ENCODE assay signal across 8 cellular contexts in genomic region chr16:29193634-29194033, GRCh38.
DNase-seq lines count a peak whose midpoint lies in the region; ATAC-seq, FAIRE-seq and TF ChIP-seq lines count a peak whose summit lies in the region.
"Not testable (repeated sequence)": the region's sequence is repeated elsewhere in the genome, so short reads cannot be mapped to it uniquely, and the experiment has no call there.

No MANE protein-coding gene starts in this region.

- H3K14ac ChIP-seq in H9 (ENCODE audit: insufficient read depth, low read length) = not testable (repeated sequence)

- H2BK120ac ChIP-seq in H9 (ENCODE audit: low read depth, low read length, poor library complexity, severe bottlenecking) = not testable (repeated sequence)

- not testable (repeated sequence) for H3K4me1 Mint-ChIP-seq in H9
- H3K4me1 Mint-ChIP-seq in brain = peaks cover 39% of the 10 kb centered on the region
- peaks cover 13% of the 10 kb centered on the region for H3K4me1 Mint-ChIP-seq in glutamatergic neuron (ENCODE audit: low read depth, unreplicated experiment)

- H3K27ac ChIP-seq in H9 (ENCODE audit: insufficient read length, low read depth, low read length); kidney (ENCODE audit: low read depth in 2 of 2, low read length in 2 of 2); spleen: not testable (repeated sequence)

- not testable (repeated sequence) for H2BK15ac ChIP-seq in H9 (ENCODE audit: low read depth, low read length)

- not testable (repeated sequence) for ATAC-seq in omental fat pad (ENCODE audit: low FRiP score)

- not testable (repeated sequence) for H2AK5ac ChIP-seq in H9 (ENCODE audit: insufficient read length, low read length)

- not testable (repeated sequence) for H2BK5ac ChIP-seq in H9 (ENCODE audit: insufficient read length, low read length)

- WGBS in H9 (ENCODE audit: extremely low coverage, insufficient read length, low lambda C conversion rate) = no CpG with 5 or more reads among the region's 13 CpGs
- WGBS in spleen, 5 donors = 89 to 95% (median 90%) methylated on average over 12 to 13 of the region's 13 CpGs

- not testable (repeated sequence) for H4K5ac ChIP-seq in H9 (ENCODE audit: insufficient read length, low read depth, low read length)

- peak; percentile 12 for DNase-seq in H9
- peak; percentile 13 for DNase-seq in activated T-cell treated with anti-CD3 and anti-CD28 coated beads, Interleukin-2, amount 50 U/mL, for 1 hour
- DNase-seq in glutamatergic neuron = not testable (repeated sequence)
- DNase-seq in kidney = peak; percentile 58
- peak; percentile 16 for DNase-seq in omental fat pad (ENCODE audit: low spot score)
- peak; percentile 32 for DNase-seq in spleen
- peak; percentile 36 for DNase-seq in ureter (ENCODE audit: low spot score)

- H3K4me3 ChIP-seq in kidney (ENCODE audit: low read length in 2 of 2); spleen: not testable (repeated sequence)

- not testable (repeated sequence) for H3K18ac ChIP-seq in H9 (ENCODE audit: insufficient read length, low read depth, low read length)

- not testable (repeated sequence) for H3K79me1 ChIP-seq in H9 (ENCODE audit: insufficient read depth, low read depth, low read length, poor library complexity, severe bottlenecking)

- not testable (repeated sequence) for H3K4me2 ChIP-seq in H9 (ENCODE audit: insufficient read depth, insufficient read length, low read length)

- H2AFZ ChIP-seq in H9 (ENCODE audit: low read length) = not testable (repeated sequence)

- intact Hi-C loops in kidney (cut with DNase I); spleen (cut with DNase I; ENCODE audit: low total_unique reads): not testable (repeated sequence)

- not testable (repeated sequence) for H3K4me3 Mint-ChIP-seq in H9; brain; glutamatergic neuron (ENCODE audit: unreplicated experiment)

- FAIRE-seq in kidney (lab: Jason Lieb, UNC) = not testable (repeated sequence)

- not testable (repeated sequence) for H3K23ac ChIP-seq in H9 (ENCODE audit: insufficient read length, low read depth, low read length)

- not testable (repeated sequence) for H3K9ac ChIP-seq in H9 (ENCODE audit: extremely low read depth, insufficient read length, low read length); kidney (ENCODE audit: low read length in 2 of 2)

- not testable (repeated sequence) for H3K56ac ChIP-seq in H9 (ENCODE audit: insufficient read length, low read depth, low read length)

- H4K91ac ChIP-seq in H9 (ENCODE audit: insufficient read length, low read depth, low read length) = not testable (repeated sequence)

- H4K8ac ChIP-seq in H9 (replicated peaks; ENCODE audit: insufficient read length, low read depth, low read length) = not testable (repeated sequence)

- not testable (repeated sequence) for H3T11ph ChIP-seq in H9 (ENCODE audit: low read length)

- H3K27me3 ChIP-seq in H9 (ENCODE audit: insufficient read depth, low read length); spleen (replicated peaks in 1 of 7): not testable (repeated sequence)

- not testable (repeated sequence) for H2BK12ac ChIP-seq in H9 (ENCODE audit: insufficient read length, low read depth, low read length)

- not testable (repeated sequence) for H3K4ac ChIP-seq in H9 (ENCODE audit: low read depth, low read length)

- not testable (repeated sequence) for H3K9me3 ChIP-seq in H9 (ENCODE audit: control insufficient read depth, low read depth, low read length); kidney (ENCODE audit: control insufficient read depth in 1 of 2, low read length in 2 of 2); spleen

- H3K27me3 Mint-ChIP-seq in H9 (ENCODE audit: low read depth); glutamatergic neuron (ENCODE audit: unreplicated experiment): not testable (repeated sequence)
- peaks cover 17% of the 10 kb centered on the region for H3K27me3 Mint-ChIP-seq in brain

- H3K9me3 Mint-ChIP-seq in H9; brain; glutamatergic neuron (ENCODE audit: unreplicated experiment): not testable (repeated sequence)

- TF ChIP-seq POLR2A in spleen (IDR thresholded peaks at IDR 0.05) = not testable (repeated sequence)

- not testable (repeated sequence) for TF ChIP-seq CTCF in H9 (conservative IDR thresholded peaks at IDR 0.05); brain (conservative IDR thresholded peaks at IDR 0.05); glutamatergic neuron (IDR thresholded peaks at IDR 0.05; ENCODE audit: partially characterized antibody, unreplicated experiment); kidney (IDR thresholded peaks at IDR 0.05; ENCODE audit: borderline replicate concordance, extremely low read depth, insufficient read depth); omental fat pad (IDR thresholded peaks at IDR 0.05); spleen (IDR thresholded peaks at IDR 0.05 in 8 of 11, conservative IDR thresholded peaks at IDR 0.05 in 3 of 11)

- not testable (repeated sequence) for H3K23me2 ChIP-seq in H9 (ENCODE audit: insufficient read length, low read depth, low read length, poor library complexity, severe bottlenecking)

- H3K36me3 ChIP-seq in kidney (ENCODE audit: control insufficient read depth in 1 of 2, insufficient read depth in 2 of 2, low read length in 2 of 2); spleen: not testable (repeated sequence)

- not testable (repeated sequence) for H4K20me1 ChIP-seq in H9 (ENCODE audit: control insufficient read depth, insufficient read depth, insufficient read length)

- H3K36me3 Mint-ChIP-seq in H9 (ENCODE audit: insufficient read depth in 1 of 3, low read depth in 3 of 3); brain; glutamatergic neuron (ENCODE audit: unreplicated experiment): not testable (repeated sequence)

- H3K4me1 ChIP-seq in H9 (ENCODE audit: insufficient read depth, low read length); kidney (ENCODE audit: control insufficient read depth in 1 of 2, insufficient read depth in 1 of 2, low read depth in 1 of 2, low read length in 2 of 2); spleen: not testable (repeated sequence)

- H3K79me2 ChIP-seq in H9 (ENCODE audit: insufficient read depth, low read length) = not testable (repeated sequence)

- H3K27ac Mint-ChIP-seq in H9 = not testable (repeated sequence)
- H3K27ac Mint-ChIP-seq in brain = peak overlapping the region in 3 of 5 experiments; percentile 80 to 90 (median 87)
- H3K27ac Mint-ChIP-seq in glutamatergic neuron (ENCODE audit: unreplicated experiment) = peak overlapping the region; percentile 62

- not testable (repeated sequence) for H2BK20ac ChIP-seq in H9 (ENCODE audit: low read depth, low read length, poor library complexity, severe bottlenecking)
